33 cellular contexts compared by ENCODE assay signal in the genomic region with DNA sequence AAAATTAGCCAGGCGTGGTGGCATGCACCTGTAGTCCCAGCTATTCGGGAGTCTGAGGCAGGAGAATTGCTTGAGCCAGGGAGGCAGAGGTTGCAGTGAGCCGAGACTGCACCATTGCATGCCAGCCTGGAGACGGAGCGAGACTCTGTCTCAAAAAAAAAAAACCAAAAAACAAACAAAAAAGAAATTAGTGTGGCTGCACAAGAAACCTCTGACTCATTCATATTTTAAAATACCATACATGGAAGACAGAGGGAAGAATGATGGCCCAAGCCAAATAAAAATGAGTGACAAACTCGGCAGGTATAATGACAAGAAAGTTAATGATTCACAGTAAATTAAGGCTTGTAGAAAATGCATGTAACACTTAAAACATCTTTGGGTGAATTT.
"Had no signal": no experiment of that assay in that cellular context is flagged by ENCODE, and none has a peak within 500 bp of the region (broad histone marks: within the 10 kb centered on the region; RNA-seq: fewer than 3 reads in every experiment).

No MANE protein-coding gene starts in this region.

- FAIRE-seq: endometrium, endothelial cell of umbilical vein had no signal

- H3K9me3 ChIP-seq: colonic mucosa, esophagus squamous epithelium had no signal

- H3K4me3 ChIP-seq: body of pancreas, cardiac muscle cell, colonic mucosa, esophagus squamous epithelium, gastroesophageal sphincter had no signal

- ATAC-seq: activated CD4-positive, CD25-positive, alpha-beta regulatory T cell treated with anti-CD3 and anti-CD28 coated beads, Interleukin-2, amount 50 U/mL, for 24 hours; activated CD8-positive, alpha-beta T cell treated with anti-CD3 and anti-CD28 coated beads for 36 hours; activated T-cell treated with anti-CD3 and anti-CD28 coated beads, Interleukin-2, amount 50 U/mL, for 4 hours; body of pancreas; gastroesophageal sphincter; T-cell had no signal

- H3K36me3 Mint-ChIP-seq: activated naive CD8-positive, alpha-beta T cell; T-cell had no signal

- H3K4me1 ChIP-seq: body of pancreas, colonic mucosa, esophagus squamous epithelium, gastroesophageal sphincter had no signal

- H3K36me3 ChIP-seq: cardiac muscle cell, colonic mucosa, esophagus squamous epithelium, gastroesophageal sphincter, WERI-Rb-1 had no signal

- H3K4me1 Mint-ChIP-seq: activated B cell treated with CpG ODN at 0.5 μM for 24 hours; activated T-helper 17 cell treated with anti-CD3 and anti-CD28 coated beads, Interleukin-2, amount 50 U/mL, for 72 hours; T-cell had no signal

- DNase-seq: activated B cell treated with CpG ODN at 0.5 μM for 24 hours; activated CD4-positive, alpha-beta T cell treated with anti-CD3 and anti-CD28 coated beads for 48 hours; activated CD4-positive, alpha-beta T cell treated with anti-CD3 and anti-CD28 coated beads, Interleukin-2, amount 50 U/mL, for 1 hour; activated CD4-positive, alpha-beta T cell treated with anti-CD3 and anti-CD28 coated beads, Interleukin-2, amount 50 U/mL, for 48 hours; activated CD8-positive, alpha-beta memory T cell treated with anti-CD3 and anti-CD28 coated beads for 24 hours; activated CD8-positive, alpha-beta T cell treated with anti-CD3 and anti-CD28 coated beads for 36 hours; activated effector memory CD4-positive, alpha-beta T cell treated with Interleukin-2 at 50 U/mL for 16 hours; activated gamma-delta T cell treated with Interleukin-2 at 50 U/mL for 16 hours; activated naive CD4-positive, alpha-beta T cell treated with anti-CD3 and anti-CD28 coated beads, Interleukin-2, amount 50 U/mL, for 16 hours; activated naive CD4-positive, alpha-beta T cell treated with Interleukin-2 at 50 U/mL for 16 hours; activated T-cell treated with anti-CD3 and anti-CD28 coated beads, Interleukin-2, amount 50 U/mL, for 4 hours; amniotic stem cell; anterior cingulate cortex; body of pancreas; central memory CD4-positive, alpha-beta T cell; cerebellar nuclear complex; colonic mucosa; effector CD8-positive, alpha-beta T cell; esophagus squamous epithelium; foreskin melanocyte; head of caudate nucleus; T-cell; T1000; WERI-Rb-1 had no signal

- H3K4me3 Mint-ChIP-seq: activated B cell treated with CpG ODN at 0.5 μM for 24 hours; activated CD8-positive, alpha-beta T cell treated with anti-CD3 and anti-CD28 coated beads for 36 hours; activated naive CD8-positive, alpha-beta T cell; activated T-cell treated with anti-CD3 and anti-CD28 coated beads, Interleukin-2, amount 50 U/mL, for 4 hours; activated T-helper 17 cell treated with anti-CD3 and anti-CD28 coated beads, Interleukin-2, amount 50 U/mL, for 72 hours; T-cell; T-helper 1 cell treated with Interleukin-12 subunit alpha and Interleukin-12 subunit beta and Interleukin-4 antibody, amounts not matched to agents 30 μg/mL and 1 μg/mL, for 36 hours had no signal

- H3K27ac Mint-ChIP-seq: activated B cell treated with CpG ODN at 0.5 μM for 24 hours; activated CD8-positive, alpha-beta T cell treated with anti-CD3 and anti-CD28 coated beads for 36 hours; activated naive CD8-positive, alpha-beta T cell; activated T-helper 17 cell treated with anti-CD3 and anti-CD28 coated beads, Interleukin-2, amount 50 U/mL, for 72 hours; T-cell; T-helper 1 cell treated with Interleukin-12 subunit alpha and Interleukin-12 subunit beta and Interleukin-4 antibody, amounts not matched to agents 30 μg/mL and 1 μg/mL, for 36 hours had no signal

- H3K27me3 ChIP-seq: body of pancreas, cardiac muscle cell, colonic mucosa, esophagus squamous epithelium, gastroesophageal sphincter had no signal

- H3K27ac ChIP-seq: body of pancreas, cardiac muscle cell, colonic mucosa, epithelial cell of prostate, esophagus squamous epithelium, gastroesophageal sphincter, WERI-Rb-1 had no signal

- H3K9me3 Mint-ChIP-seq: activated T-helper 17 cell treated with anti-CD3 and anti-CD28 coated beads, Interleukin-2, amount 50 U/mL, for 72 hours had no signal
